Comparison of ENCODE assay signal across 8 cellular contexts in the genomic region with DNA sequence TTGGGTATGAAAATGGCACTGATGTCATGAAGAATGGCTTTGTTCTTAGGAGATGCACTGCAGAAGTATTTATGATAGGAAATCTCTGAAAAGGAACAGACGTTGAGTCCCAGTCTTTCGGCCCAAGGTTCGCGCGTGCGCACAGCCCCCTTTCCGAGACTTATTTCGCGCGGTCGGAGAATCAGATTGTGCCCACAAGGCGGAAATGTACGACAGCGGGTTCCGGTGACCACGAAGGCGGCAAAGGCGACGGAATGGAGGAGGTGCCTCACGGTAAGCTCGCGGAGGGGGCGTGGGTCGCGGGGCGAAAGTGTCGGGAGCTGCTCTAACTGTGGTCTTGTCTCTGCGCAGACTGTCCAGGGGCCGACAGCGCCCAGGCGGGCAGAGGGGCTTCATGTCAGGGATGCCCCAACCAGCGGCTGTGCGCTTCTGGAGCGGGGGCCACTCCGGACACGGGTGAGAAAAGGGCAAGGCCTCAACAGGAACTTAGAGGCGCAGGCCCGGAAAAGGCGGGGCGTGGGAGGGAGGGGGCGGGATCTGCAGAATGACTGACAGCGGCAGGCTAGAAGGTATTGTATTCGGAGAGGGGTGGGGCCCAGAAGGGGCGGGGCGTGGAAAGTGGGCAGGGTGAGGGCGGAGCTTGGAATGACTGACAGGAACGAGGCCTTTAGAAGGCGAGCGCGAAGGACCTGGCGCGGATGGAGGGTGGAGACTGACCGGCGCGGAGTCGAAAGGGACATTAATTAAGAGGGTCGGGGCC. TPM values are rescaled to one million over a fixed set of nuclear protein-coding genes. Genes with fewer than 3 reads are reported as not detected.
DNase-seq lines count a peak whose midpoint lies in the region; TF ChIP-seq lines count a peak whose summit lies in the region.

A gene (plus strand): TSS at position 233 of the 760 bp plus-strand sequence. CDS start 22 bp downstream, at position 255.

- peak within 1 kb of the TSS; percentile 76 for H3K4me3 ChIP-seq in Loucy (ENCODE audit: low read length, poor library complexity, severe bottlenecking)
- peak within 1 kb of the TSS; percentile 71 for H3K4me3 ChIP-seq in fibroblast of pulmonary artery (replicated peaks; ENCODE audit: low read depth, low read length)

- no peaks in the 10 kb centered on the region for H3K9me3 ChIP-seq in Loucy (ENCODE audit: insufficient read depth, low read depth, low read length)

- TF ChIP-seq CTCF in Loucy (conservative IDR thresholded peaks at IDR 0.05; ENCODE audit: low read length) (no peak), fibroblast of pulmonary artery (IDR thresholded peaks at IDR 0.05; ENCODE audit: low read length, missing control alignments) (no peak), nephron (IDR thresholded peaks at IDR 0.05; ENCODE audit: unreplicated experiment in 3 of 3) (no peak)

- no peaks in the 10 kb centered on the region for H3K36me3 ChIP-seq in Loucy (ENCODE audit: insufficient read depth, low read length)

- H3K36me3 Mint-ChIP-seq in nephron (ENCODE audit: low read depth): peaks cover 13% of the 10 kb centered on the region
- H3K36me3 Mint-ChIP-seq in stimulated activated naive CD8-positive, alpha-beta T cell treated with anti-CD3 and anti-CD28 coated beads, Interleukin-15, Interleukin-2, amounts not matched to agents 100 ng/mL and 50 ng/mL, for 24 hours (ENCODE audit: low read depth): peaks cover 24% of the 10 kb centered on the region

- peak within 1 kb of the TSS; percentile 99 to 100 (median 99) for H3K27ac Mint-ChIP-seq in nephron
- peak within 1 kb of the TSS; percentile 99 for H3K27ac Mint-ChIP-seq in stimulated activated naive CD8-positive, alpha-beta T cell treated with anti-CD3 and anti-CD28 coated beads, Interleukin-15, Interleukin-2, amounts not matched to agents 100 ng/mL and 50 ng/mL, for 24 hours

- peak within 1 kb of the TSS; percentile 69 for H3K9ac ChIP-seq in Loucy (ENCODE audit: low read depth, low read length, poor library complexity, severe bottlenecking)

- peak; percentile 93 for TF ChIP-seq POLR2A in Raji (IDR thresholded peaks at IDR 0.05; ENCODE audit: insufficient read depth, low read depth, low read length)

- peak within 1 kb of the TSS; percentile 81 for H2AFZ ChIP-seq in Loucy (ENCODE audit: low read length)

- peak within 1 kb of the TSS; percentile 85 for H3K4me2 ChIP-seq in Loucy (ENCODE audit: low read depth, low read length, poor library complexity, severe bottlenecking)

- H3K27me3 ChIP-seq in Loucy (ENCODE audit: insufficient read depth, low read length, poor library complexity, severe bottlenecking): no peaks in the 10 kb centered on the region

- H3K4me3 Mint-ChIP-seq in nephron: peak within 1 kb of the TSS; percentile 86 to 91 (median 88)
- peak within 1 kb of the TSS; percentile 88 for H3K4me3 Mint-ChIP-seq in stimulated activated naive CD8-positive, alpha-beta T cell treated with anti-CD3 and anti-CD28 coated beads, Interleukin-15, Interleukin-2, amounts not matched to agents 100 ng/mL and 50 ng/mL, for 24 hours

- H4K20me1 ChIP-seq in Loucy (ENCODE audit: insufficient read depth, low read length, poor library complexity, severe bottlenecking): no peaks in the 10 kb centered on the region

- no peaks in the 10 kb centered on the region for H3K79me2 ChIP-seq in Loucy (ENCODE audit: insufficient read depth, low read length)

- no peaks in the 10 kb centered on the region for H3F3A ChIP-seq in Loucy (ENCODE audit: low read depth)

- no peaks in the 10 kb centered on the region for H3K9me2 ChIP-seq in Loucy (replicated peaks; ENCODE audit: low read depth, low read length)

- H3K27me3 Mint-ChIP-seq in nephron (ENCODE audit: low read depth): peaks cover 3% of the 10 kb centered on the region
- H3K27me3 Mint-ChIP-seq in stimulated activated naive CD8-positive, alpha-beta T cell treated with anti-CD3 and anti-CD28 coated beads, Interleukin-15, Interleukin-2, amounts not matched to agents 100 ng/mL and 50 ng/mL, for 24 hours: no peaks in the 10 kb centered on the region

- H3K9me3 Mint-ChIP-seq in nephron: no peaks in the 10 kb centered on the region
- H3K9me3 Mint-ChIP-seq in stimulated activated naive CD8-positive, alpha-beta T cell treated with anti-CD3 and anti-CD28 coated beads, Interleukin-15, Interleukin-2, amounts not matched to agents 100 ng/mL and 50 ng/mL, for 24 hours: no peaks in the 10 kb centered on the region

- H3K4me1 ChIP-seq in Loucy (ENCODE audit: insufficient read depth, low read length, poor library complexity, severe bottlenecking): peaks cover 9% of the 10 kb centered on the region

- H3K4me1 Mint-ChIP-seq in nephron: peaks cover 41% of the 10 kb centered on the region
- peaks cover 49% of the 10 kb centered on the region for H3K4me1 Mint-ChIP-seq in stimulated activated naive CD8-positive, alpha-beta T cell treated with anti-CD3 and anti-CD28 coated beads, Interleukin-15, Interleukin-2, amounts not matched to agents 100 ng/mL and 50 ng/mL, for 24 hours (ENCODE audit: low read depth)

- DNase-seq in EH (ENCODE audit: low read depth) (peak; percentile 98), H4 (ENCODE audit: low spot score) (peak; percentile 94), fibroblast of pulmonary artery (ENCODE audit: low read depth) (peak; percentile 98)
- DNase-seq in activated effector memory CD4-positive, alpha-beta T cell treated with Interleukin-2 at 50 U/mL for 16 hours: peak; percentile 99

RNA-seq across cellular contexts. Expression of the gene that starts here (rescaled TPM):
- total RNA-seq in H4 (2014; rRNA removed; shearing (Covaris generic)): 40.1 and 51.7 TPM in 2 replicates

Comparison
In these comparisons a context has a peak if more than half of its experiments do, and no peak if none do; other contexts are left out.
1. Peak in every context shown above with its lines: DNase-seq and H3K4me3 ChIP-seq.